ENCODE assay signal across 14 cellular contexts in the genomic region with DNA sequence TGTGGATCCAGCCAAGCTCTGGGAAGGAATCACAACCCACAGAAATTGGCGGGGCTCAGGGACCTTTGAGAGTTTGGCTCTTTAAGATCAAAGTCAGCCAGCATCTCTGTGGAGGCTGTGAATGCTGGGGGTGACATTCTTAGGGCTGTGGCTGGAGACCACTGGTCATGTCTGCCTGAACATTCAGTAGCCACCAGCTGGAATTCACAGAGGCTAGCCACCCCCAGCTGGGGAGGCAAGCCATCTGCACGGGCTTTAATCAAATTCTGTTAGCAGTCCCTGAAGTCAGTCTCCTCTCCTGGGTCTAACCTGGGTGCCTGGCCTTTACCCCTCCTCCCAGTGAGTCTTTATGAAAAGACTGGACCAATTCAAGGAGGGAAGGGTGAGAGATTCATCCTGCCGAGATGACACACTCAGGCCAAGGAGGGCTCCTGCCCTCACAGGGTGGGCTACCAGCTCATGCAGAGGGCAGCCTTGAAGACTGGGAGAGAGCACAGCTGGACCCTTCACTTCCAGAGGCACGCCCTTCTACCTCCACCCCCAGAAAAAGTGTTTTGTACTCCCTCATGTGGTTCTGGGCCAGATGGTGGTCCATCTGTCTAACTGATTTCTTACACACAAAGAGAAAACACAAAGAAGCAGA.
"Had no signal": no experiment of that assay in that cellular context is flagged by ENCODE, and none has a peak within 500 bp of the region (broad histone marks: within the 10 kb centered on the region; RNA-seq: fewer than 3 reads in every experiment).

No MANE protein-coding gene starts in this region.

- H3K9ac ChIP-seq: neural progenitor cell had no signal

- H3K9me3 ChIP-seq: gastrocnemius medialis, heart right ventricle, pancreas had no signal

- DNase-seq: activated CD4-positive, alpha-beta memory T cell treated with anti-CD3 and anti-CD28 coated beads, Interleukin-2, amount 10 ng/mL, durations not matched to agents 7 days and 5 days; activated CD4-positive, alpha-beta T cell treated with anti-CD3 and anti-CD28 coated beads for 4 hours; activated effector memory CD4-positive, alpha-beta T cell treated with anti-CD3 and anti-CD28 coated beads, Interleukin-2, amount 50 U/mL, for 16 hours; activated T-cell treated with anti-CD3 and anti-CD28 coated beads, Interleukin-2, amount 50 U/mL, for 48 hours; amniotic stem cell; brain microvascular endothelial cell; dorsolateral prefrontal cortex; erythroblast; gastrocnemius medialis; heart right ventricle; pancreas; stimulated activated CD4-positive, alpha-beta T cell treated with anti-CD3 and anti-CD28 coated beads, Interleukin-2, amount 100 ng/mL, for 48 hours; T-helper 2 cell had no signal

- H3K4me1 ChIP-seq: gastrocnemius medialis, neural progenitor cell, pancreas had no signal

- H3K36me3 ChIP-seq: brain microvascular endothelial cell, gastrocnemius medialis, heart right ventricle, neural progenitor cell, pancreas had no signal

- H2AFZ ChIP-seq: neural progenitor cell had no signal

- H3K27me3 ChIP-seq: brain microvascular endothelial cell, gastrocnemius medialis, neural progenitor cell, pancreas had no signal

- H3K4me3 ChIP-seq: dorsolateral prefrontal cortex, gastrocnemius medialis, heart right ventricle, neural progenitor cell, pancreas had no signal

- H3K27ac ChIP-seq: brain microvascular endothelial cell, dorsolateral prefrontal cortex, gastrocnemius medialis, heart right ventricle, neural progenitor cell, pancreas had no signal

- H3K4me2 ChIP-seq: neural progenitor cell had no signal
